In the genomic region with DNA sequence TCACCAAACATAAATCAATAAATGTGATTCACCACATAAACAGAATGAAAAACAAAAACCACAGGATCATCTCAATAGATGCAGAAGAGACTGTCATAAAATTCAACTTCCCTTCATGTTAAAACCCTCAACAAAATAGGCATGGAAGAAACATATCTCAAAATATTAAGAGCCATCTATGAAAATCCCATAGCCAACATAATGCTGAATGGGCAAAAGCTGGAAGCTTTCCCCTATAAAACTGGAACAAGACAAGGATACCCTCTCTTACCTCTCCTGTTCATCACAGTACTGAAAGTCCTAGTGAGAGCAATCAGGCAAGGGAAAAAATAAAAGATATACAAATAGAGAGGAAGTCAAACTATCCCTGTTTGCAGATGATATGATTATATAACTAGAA, we compare ENCODE assay signal across 1 cellular context.
A peak's percentile ranks its signal among the peaks of the same experiment; 100 is the strongest.
TF ChIP-seq lines count a peak whose summit lies in the region.

No MANE protein-coding gene starts in this region.

TF ChIP-seq in K562, 482 proteins besides CTCF, POLR2A, EP300 and RAD21 (continued from another document):
- TF ChIP-seq MGA (IDR thresholded peaks at IDR 0.05): no peak
- peak; percentile 41; the same call in 1 of the 2 replicates for TF ChIP-seq MAFK (IDR thresholded peaks at IDR 0.05; ENCODE audit: low read length)
- no peak for TF ChIP-seq ETV6 (IDR thresholded peaks at IDR 0.05; ENCODE audit: borderline replicate concordance in 1 of 2, low read depth in 2 of 2, low read length in 1 of 2)
- TF ChIP-seq ETV6 (CRISPR knock-in tag; IDR thresholded peaks at IDR 0.05; ENCODE audit: borderline replicate concordance): no peak
- TF ChIP-seq ZNF695 (CRISPR knock-in tag; IDR thresholded peaks at IDR 0.05): no peak
- TF ChIP-seq, protein P1, sequence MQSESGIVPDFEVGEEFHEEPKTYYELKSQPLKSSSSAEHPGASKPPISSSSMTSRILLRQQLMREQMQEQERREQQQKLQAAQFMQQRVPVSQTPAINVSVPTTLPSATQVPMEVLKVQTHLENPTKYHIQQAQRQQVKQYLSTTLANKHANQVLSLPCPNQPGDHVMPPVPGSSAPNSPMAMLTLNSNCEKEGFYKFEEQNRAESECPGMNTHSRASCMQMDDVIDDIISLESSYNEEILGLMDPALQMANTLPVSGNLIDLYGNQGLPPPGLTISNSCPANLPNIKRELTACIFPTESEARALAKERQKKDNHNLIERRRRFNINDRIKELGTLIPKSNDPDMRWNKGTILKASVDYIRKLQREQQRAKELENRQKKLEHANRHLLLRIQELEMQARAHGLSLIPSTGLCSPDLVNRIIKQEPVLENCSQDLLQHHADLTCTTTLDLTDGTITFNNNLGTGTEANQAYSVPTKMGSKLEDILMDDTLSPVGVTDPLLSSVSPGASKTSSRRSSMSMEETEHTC (IDR thresholded peaks at IDR 0.05): no peak
TF ChIP-seq in K562: peak in this region for 5.
